In the genomic region with DNA sequence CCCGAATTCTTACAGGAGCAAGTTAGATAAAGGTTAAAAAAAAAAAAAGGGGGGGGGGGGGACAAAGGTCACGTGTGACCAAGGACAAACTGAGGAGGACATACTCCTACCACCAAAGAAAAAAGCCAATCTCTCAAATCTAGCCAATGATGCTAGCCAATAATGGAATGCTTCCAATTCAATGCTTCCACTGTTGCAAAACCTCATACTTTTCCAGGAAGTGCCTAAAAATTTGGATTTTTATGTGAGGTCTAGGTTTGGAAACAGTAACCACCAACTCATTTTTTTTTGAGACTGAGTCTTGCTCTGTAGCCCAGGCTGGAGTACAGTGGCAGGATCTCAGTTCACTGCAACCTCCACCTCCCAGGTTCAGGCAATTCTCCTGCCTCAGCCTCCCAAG, we compare ENCODE assay signal across 22 cellular contexts. TPM values are rescaled to one million over a fixed set of nuclear protein-coding genes. Genes with fewer than 3 reads are reported as not detected.
DNase-seq lines count a peak whose midpoint lies in the region; ATAC-seq and TF ChIP-seq lines count a peak whose summit lies in the region.
"Had no signal": no experiment of that assay in that cellular context is flagged by ENCODE, and none has a peak within 500 bp of the region (broad histone marks: within the 10 kb centered on the region; RNA-seq: fewer than 3 reads in every experiment).

No MANE protein-coding gene starts in this region.

- DNase-seq in natural killer cell (no peak), adipocyte (ENCODE audit: low read depth) (peak; percentile 43), vagina (ENCODE audit: extremely low spot score in 2 of 2) (no peak), DMS79 (lab: John Stamatoyannopoulos, UW) (no peak), T1000 (lab: John Stamatoyannopoulos, UW) (no peak)
- DNase-seq in natural killer cell treated with Interleukin-12 subunit alpha and Interleukin-12 subunit beta and Interleukin-15 and Interleukin-18, amount 100 ng/mL, for 72 hours (ENCODE audit: low spot score) = no peak
- no peak for DNase-seq in CD4-positive, alpha-beta memory T cell
- DNase-seq: activated CD4-positive, alpha-beta T cell treated with anti-CD3 and anti-CD28 coated beads, Interleukin-2, amount 50 U/mL, for 4 hours; activated CD8-positive, alpha-beta memory T cell treated with anti-CD3 and anti-CD28 coated beads, Interleukin-2, amount 50 U/mL, for 4 hours; activated effector memory CD4-positive, alpha-beta T cell treated with Interleukin-2 at 50 U/mL for 16 hours; amniotic stem cell; C1 segment of cervical spinal cord; central memory CD4-positive, alpha-beta T cell; hippocampal formation; MG63; NCI-H1694; NCI-H69; nucleus accumbens; SK-N-SH; upper lobe of right lung had no signal

- H3K36me3 ChIP-seq in adipocyte (ENCODE audit: control insufficient read depth, insufficient read depth, low read length, severe bottlenecking) = no peaks in the 10 kb centered on the region
- H3K36me3 ChIP-seq in gastroesophageal sphincter = no peaks in the 10 kb centered on the region
- H3K36me3 ChIP-seq in vagina = no peaks in the 10 kb centered on the region
- H3K36me3 ChIP-seq in CD4-positive, alpha-beta memory T cell (ENCODE audit: insufficient read depth, low read length) = no peaks in the 10 kb centered on the region
- H3K36me3 ChIP-seq: upper lobe of right lung had no signal

- no peak overlapping the region for H3K9ac ChIP-seq in adipocyte (ENCODE audit: low read length)
- H3K9ac ChIP-seq: SK-N-SH had no signal

- POLR2A ChIA-PET in CD4-positive, alpha-beta memory T cell (lab: Charles Lee; ENCODE audit: partially characterized antibody) = interaction anchor here (6.5 kb wide), 1 partner anchor 11 kb away, joined by 60 read pairs; the partner anchor contains the start of gene MSL2

- H3K36me3 Mint-ChIP-seq in natural killer cell = no peaks in the 10 kb centered on the region
- no peaks in the 10 kb centered on the region for H3K36me3 Mint-ChIP-seq in natural killer cell treated with Interleukin-12 subunit alpha and Interleukin-12 subunit beta and Interleukin-15 and Interleukin-18, amount 100 ng/mL, for 72 hours
- peaks cover 3 to 11% of the 10 kb centered on the region in 2 donors for H3K36me3 Mint-ChIP-seq in CD4-positive, alpha-beta memory T cell
- H3K36me3 Mint-ChIP-seq: WTC11 had no signal

- H3K27ac ChIP-seq in gastroesophageal sphincter (no peak overlapping the region), vagina (no peak overlapping the region)
- H3K27ac ChIP-seq in CD4-positive, alpha-beta memory T cell (ENCODE audit: low read depth, low read length) = no peak overlapping the region
- H3K27ac ChIP-seq: upper lobe of right lung had no signal

- peak overlapping the region; percentile 83 to 84 for H3K27ac Mint-ChIP-seq in natural killer cell
- H3K27ac Mint-ChIP-seq in natural killer cell treated with Interleukin-12 subunit alpha and Interleukin-12 subunit beta and Interleukin-15 and Interleukin-18, amount 100 ng/mL, for 72 hours = peak overlapping the region in 1 of 2 donors; percentile 59
- peak overlapping the region in 1 of 7 donors; percentile 42 for H3K27ac Mint-ChIP-seq in CD4-positive, alpha-beta memory T cell
- H3K27ac Mint-ChIP-seq: WTC11 had no signal

- no peak overlapping the region for H3K4me3 Mint-ChIP-seq in natural killer cell
- H3K4me3 Mint-ChIP-seq in natural killer cell treated with Interleukin-12 subunit alpha and Interleukin-12 subunit beta and Interleukin-15 and Interleukin-18, amount 100 ng/mL, for 72 hours = no peak overlapping the region
- H3K4me3 Mint-ChIP-seq in CD4-positive, alpha-beta memory T cell = peak overlapping the region in 4 of 8 donors; percentile 38 to 60 (median 48)
- H3K4me3 Mint-ChIP-seq: WTC11 had no signal

- intact Hi-C loops in natural killer cell (cut with micrococcal nuclease) = no loop called here
- intact Hi-C loops in vagina (cut with DNase I) = no loop called here
- intact Hi-C loops in CD4-positive, alpha-beta memory T cell (cut with micrococcal nuclease) = no loop called here

- no peak for TF ChIP-seq EP300 in gastroesophageal sphincter (IDR thresholded peaks at IDR 0.05)

- CTCF ChIA-PET in CD4-positive, alpha-beta memory T cell (lab: Charles Lee; ENCODE audit: partially characterized antibody) = interaction anchor here (1.0 kb wide), 1 partner anchor 567 kb away, joined by 3 read pairs; the partner anchor contains the start of gene STAG1

- no peaks in the 10 kb centered on the region for H3K27me3 Mint-ChIP-seq in natural killer cell (ENCODE audit: low read depth in 2 of 2)
- H3K27me3 Mint-ChIP-seq in natural killer cell treated with Interleukin-12 subunit alpha and Interleukin-12 subunit beta and Interleukin-15 and Interleukin-18, amount 100 ng/mL, for 72 hours = no peaks in the 10 kb centered on the region
- H3K27me3 Mint-ChIP-seq in CD4-positive, alpha-beta memory T cell = no peaks in the 10 kb centered on the region

- no peak overlapping the region for H3K4me3 ChIP-seq in adipocyte (ENCODE audit: low read length)
- no peak overlapping the region for H3K4me3 ChIP-seq in gastroesophageal sphincter
- no peak overlapping the region for H3K4me3 ChIP-seq in vagina
- H3K4me3 ChIP-seq in CD4-positive, alpha-beta memory T cell (ENCODE audit: low read length in 2 of 2) = no peak overlapping the region
- H3K4me3 ChIP-seq: MG63, upper lobe of right lung had no signal

- WGBS in gastroesophageal sphincter (ENCODE audit: low coverage in 1 of 2), 2 donors = 69 to 75% methylated on average over 2 of the region's 2 CpGs

- H3K27me3 ChIP-seq in adipocyte (replicated peaks; ENCODE audit: control insufficient read depth, insufficient read depth, low read length) = no peaks in the 10 kb centered on the region
- H3K27me3 ChIP-seq in gastroesophageal sphincter = no peaks in the 10 kb centered on the region
- no peaks in the 10 kb centered on the region for H3K27me3 ChIP-seq in vagina
- H3K27me3 ChIP-seq in CD4-positive, alpha-beta memory T cell (ENCODE audit: insufficient read depth, low read length) = no peaks in the 10 kb centered on the region
- H3K27me3 ChIP-seq: MG63, upper lobe of right lung had no signal

- TF ChIP-seq POLR2A in gastroesophageal sphincter (IDR thresholded peaks at IDR 0.05) (no peak), vagina (IDR thresholded peaks at IDR 0.05) (no peak)

- H3K9me3 ChIP-seq in adipocyte (ENCODE audit: control insufficient read depth, low read length) = no peaks in the 10 kb centered on the region
- no peaks in the 10 kb centered on the region for H3K9me3 ChIP-seq in gastroesophageal sphincter
- no peaks in the 10 kb centered on the region for H3K9me3 ChIP-seq in vagina
- no peaks in the 10 kb centered on the region for H3K9me3 ChIP-seq in CD4-positive, alpha-beta memory T cell (ENCODE audit: control insufficient read depth in 1 of 2, low read length in 2 of 2)
- H3K9me3 ChIP-seq: MG63, SK-N-SH, upper lobe of right lung had no signal

- H3K4me1 Mint-ChIP-seq in natural killer cell = peaks cover 83 to 85% of the 10 kb centered on the region in 2 donors
- H3K4me1 Mint-ChIP-seq in natural killer cell treated with Interleukin-12 subunit alpha and Interleukin-12 subunit beta and Interleukin-15 and Interleukin-18, amount 100 ng/mL, for 72 hours (ENCODE audit: low read depth in 2 of 2) = peaks cover 42 to 54% of the 10 kb centered on the region in 2 donors
- peaks cover 52 to 93% (median 73%) of the 10 kb centered on the region in 4 donors for H3K4me1 Mint-ChIP-seq in CD4-positive, alpha-beta memory T cell

- ATAC-seq in natural killer cell (no peak), gastroesophageal sphincter (peak; percentile 73)
- ATAC-seq in natural killer cell treated with Interleukin-12 subunit alpha and Interleukin-12 subunit beta and Interleukin-15 and Interleukin-18, amount 100 ng/mL, for 72 hours = no peak
- ATAC-seq: upper lobe of right lung, WTC11 had no signal

- TF ChIP-seq CTCF in natural killer cell (IDR thresholded peaks at IDR 0.05) (no peak), gastroesophageal sphincter (IDR thresholded peaks at IDR 0.05) (no peak), vagina (IDR thresholded peaks at IDR 0.05) (no peak)

- H3K4me1 ChIP-seq in adipocyte (ENCODE audit: control insufficient read depth, insufficient read depth, low read length) (peaks cover 27% of the 10 kb centered on the region), gastroesophageal sphincter (peaks cover 0 to 97% (median 18%) of the 10 kb centered on the region in 3 donors), vagina (peaks cover 95% of the 10 kb centered on the region)
- H3K4me1 ChIP-seq in CD4-positive, alpha-beta memory T cell (ENCODE audit: insufficient read depth, low read length) = peaks cover 95% of the 10 kb centered on the region

- H3K9me3 Mint-ChIP-seq in natural killer cell = no peaks in the 10 kb centered on the region
- no peaks in the 10 kb centered on the region for H3K9me3 Mint-ChIP-seq in natural killer cell treated with Interleukin-12 subunit alpha and Interleukin-12 subunit beta and Interleukin-15 and Interleukin-18, amount 100 ng/mL, for 72 hours
- H3K9me3 Mint-ChIP-seq in CD4-positive, alpha-beta memory T cell = peaks cover 0 to 3% (median 0%) of the 10 kb centered on the region in 8 donors
- H3K9me3 Mint-ChIP-seq: WTC11 had no signal

RNA-seq across cellular contexts. Expression of gene MSL2, which starts 11.4 kb away (rescaled TPM):
- total RNA-seq in natural killer cell (100 to 1,000 TPM; 104 to 114 (median 110) TPM), gastroesophageal sphincter (10 to 100 TPM; 18.2 to 34.3 (median 27.8) TPM), vagina (18.7 TPM)
- total RNA-seq in natural killer cell treated with Interleukin-12 subunit alpha and Interleukin-12 subunit beta and Interleukin-15 and Interleukin-18, amount 100 ng/mL, for 72 hours = 10 to 100 TPM; 48.7 to 57.6 TPM
- 100 to 1,000 TPM in 1 of 2 experiments, 10 to 100 TPM in 1; 98.6 to 103 TPM for total RNA-seq in CD4-positive, alpha-beta memory T cell
- 10 to 100 TPM; 36.3 to 41.1 TPM for polyA plus RNA-seq in CD4-positive, alpha-beta memory T cell
